Comparison of ENCODE assay signal across 22 cellular contexts in genomic region chr7:78523903-78524302, GRCh38.
"Had no signal": no experiment of that assay in that cellular context is flagged by ENCODE, and none has a peak within 500 bp of the region (broad histone marks: within the 10 kb centered on the region; RNA-seq: fewer than 3 reads in every experiment).

No MANE protein-coding gene starts in this region.

- H3K4me3 ChIP-seq: cardiac muscle cell, esophagus squamous epithelium, lower lobe of right lung, tibial nerve, vagina had no signal

- ATAC-seq: effector memory CD8-positive, alpha-beta T cell; lower lobe of right lung had no signal

- H3K27me3 Mint-ChIP-seq: activated CD4-positive, alpha-beta memory T cell treated with anti-CD3 and anti-CD28 coated beads for 36 hours; activated naive CD8-positive, alpha-beta T cell treated with anti-CD3 and anti-CD28 coated beads for 36 hours; effector memory CD8-positive, alpha-beta T cell had no signal

- H3K4me1 Mint-ChIP-seq: activated naive CD8-positive, alpha-beta T cell treated with anti-CD3 and anti-CD28 coated beads for 36 hours; nephron had no signal

- H3K27me3 ChIP-seq: cardiac muscle cell, esophagus squamous epithelium, tibial nerve, vagina had no signal

- FAIRE-seq: keratinocyte had no signal

- H3K4me1 ChIP-seq: esophagus squamous epithelium, lower lobe of right lung, tibial nerve, vagina had no signal

- H3K27ac Mint-ChIP-seq: activated CD4-positive, alpha-beta memory T cell treated with anti-CD3 and anti-CD28 coated beads for 36 hours; activated naive CD8-positive, alpha-beta T cell treated with anti-CD3 and anti-CD28 coated beads for 36 hours; activated T-helper 1 cell treated with anti-CD3 and anti-CD28 coated beads, Interleukin-12 subunit alpha, Interleukin-12 subunit beta, Interleukin-2, Interleukin-4 antibody, amounts not matched to agents 30 ng/mL and 10 ng/mL and 1 ng/mL, durations not matched to agents 14 hours and 24 hours and 36 hours; effector memory CD8-positive, alpha-beta T cell; nephron had no signal

- H3K9me3 Mint-ChIP-seq: activated CD4-positive, alpha-beta memory T cell treated with anti-CD3 and anti-CD28 coated beads for 36 hours; activated T-helper 1 cell treated with anti-CD3 and anti-CD28 coated beads, Interleukin-12 subunit alpha, Interleukin-12 subunit beta, Interleukin-2, Interleukin-4 antibody, amounts not matched to agents 30 ng/mL and 10 ng/mL and 1 ng/mL, durations not matched to agents 14 hours and 24 hours and 36 hours; nephron had no signal

- H3K4me3 Mint-ChIP-seq: activated CD4-positive, alpha-beta memory T cell treated with anti-CD3 and anti-CD28 coated beads for 36 hours; activated naive CD8-positive, alpha-beta T cell treated with anti-CD3 and anti-CD28 coated beads for 36 hours; activated T-helper 1 cell treated with anti-CD3 and anti-CD28 coated beads, Interleukin-12 subunit alpha, Interleukin-12 subunit beta, Interleukin-2, Interleukin-4 antibody, amounts not matched to agents 30 ng/mL and 10 ng/mL and 1 ng/mL, durations not matched to agents 14 hours and 24 hours and 36 hours; effector memory CD8-positive, alpha-beta T cell; nephron had no signal

- DNase-seq: activated CD4-positive, alpha-beta memory T cell treated with anti-CD3 and anti-CD28 coated beads for 36 hours; activated CD4-positive, alpha-beta T cell treated with anti-CD3 and anti-CD28 coated beads for 4 hours; activated naive CD8-positive, alpha-beta T cell treated with anti-CD3 and anti-CD28 coated beads for 36 hours; activated T-cell treated with anti-CD3 and anti-CD28 coated beads for 4 hours; amniotic stem cell; effector memory CD8-positive, alpha-beta T cell; esophagus squamous epithelium; lower lobe of right lung; nucleus accumbens; posterior cingulate gyrus; retina; stimulated activated CD4-positive, alpha-beta T cell treated with anti-CD3 and anti-CD28 coated beads, Interleukin-12 subunit alpha, Interleukin-12 subunit beta, amount 100 ng/mL, for 4 hours; stimulated activated CD4-positive, alpha-beta T cell treated with anti-CD3 and anti-CD28 coated beads, Interleukin-1b, Interleukin-23, amount 100 ng/mL, for 48 hours; stimulated activated naive CD4-positive, alpha-beta T cell treated with Interleukin-2 at 50 U/mL for 16 hours; substantia nigra; T-helper 2 cell had no signal

- H3K36me3 Mint-ChIP-seq: activated CD4-positive, alpha-beta memory T cell treated with anti-CD3 and anti-CD28 coated beads for 36 hours; activated naive CD8-positive, alpha-beta T cell treated with anti-CD3 and anti-CD28 coated beads for 36 hours had no signal

- H3K9me3 ChIP-seq: esophagus squamous epithelium, lower lobe of right lung, tibial nerve, vagina had no signal

- H3K36me3 ChIP-seq: esophagus squamous epithelium, lower lobe of right lung, tibial nerve, vagina had no signal

- H3K27ac ChIP-seq: cardiac muscle cell, esophagus squamous epithelium, lower lobe of right lung, tibial nerve, vagina had no signal
